Comparison of ENCODE assay signal across 17 cellular contexts in the genomic region with DNA sequence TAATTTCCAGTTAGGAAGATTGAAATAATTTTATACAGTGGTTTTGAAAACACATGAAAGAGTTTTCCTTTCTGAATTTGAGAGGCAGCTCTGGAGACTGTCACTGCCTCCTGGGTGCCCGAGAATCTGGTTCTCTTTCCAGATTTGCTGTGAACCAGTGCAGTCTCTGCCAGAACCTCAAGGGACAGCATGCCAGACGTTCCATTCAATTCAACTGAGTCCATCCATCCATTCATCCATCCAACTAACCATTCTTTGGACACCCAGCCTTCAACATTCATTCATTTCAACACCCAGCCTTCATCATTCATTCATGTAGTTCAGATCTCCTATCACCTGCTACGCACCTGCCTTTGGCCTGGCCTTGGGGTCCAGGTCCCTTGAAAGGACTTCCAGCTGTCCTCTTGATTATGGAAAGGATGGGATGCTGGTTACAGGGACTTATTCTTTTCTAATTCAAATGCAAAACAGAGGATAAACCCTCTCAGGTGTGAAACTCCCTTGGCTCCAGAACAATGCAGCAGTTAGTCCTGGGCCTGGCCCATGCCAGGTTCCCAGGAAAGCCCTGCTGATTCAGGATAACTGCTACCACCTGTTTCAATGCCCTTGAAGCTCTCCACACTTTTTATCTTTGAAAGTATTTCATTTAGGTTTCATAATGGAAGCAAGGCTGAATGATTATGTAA.
A peak's percentile ranks its signal among the peaks of the same experiment; 100 is the strongest.
DNase-seq lines count a peak whose midpoint lies in the region; TF ChIP-seq lines count a peak whose summit lies in the region.
"Had no signal": no experiment of that assay in that cellular context is flagged by ENCODE, and none has a peak within 500 bp of the region (broad histone marks: within the 10 kb centered on the region; RNA-seq: fewer than 3 reads in every experiment).

No MANE protein-coding gene starts in this region.

- no peak overlapping the region for H2BK120ac ChIP-seq in H9 (ENCODE audit: low read depth, low read length, poor library complexity, severe bottlenecking)

- peaks cover 2 to 3% of the 10 kb centered on the region in 2 experiments; a peak in 2 of 5 replicates for H3K9me3 Mint-ChIP-seq in H9

- no peak overlapping the region for H3K56ac ChIP-seq in H9 (ENCODE audit: insufficient read length, low read depth, low read length)

- no peak overlapping the region for H2BK20ac ChIP-seq in H9 (ENCODE audit: low read depth, low read length, poor library complexity, severe bottlenecking)

- no peak overlapping the region for H4K91ac ChIP-seq in H9 (ENCODE audit: insufficient read length, low read depth, low read length)

- DNase-seq in H9 (peak; percentile 81), NCI-H146 treated with DMSO at 0.1 percent for 48 hours (lab: John Stamatoyannopoulos, UW; ENCODE audit: unreplicated experiment) (peak; percentile 28), cerebellar cortex (ENCODE audit: low spot score) (peak; percentile 80), NCI-H2196 (lab: John Stamatoyannopoulos, UW; ENCODE audit: unreplicated experiment) (no peak), NCI-H2107 (lab: John Stamatoyannopoulos, UW) (no peak), GM20000 (ENCODE audit: low spot score) (no peak)
- DNase-seq: ACHN; AML-193; EL; NCI-H1092; NCI-H1694; NCI-H524 treated with DMSO at 0.1 percent for 48 hours; NK-92 treated with Interleukin-12 subunit alpha and Interleukin-12 subunit beta, amount 100 ng/mL, for 24 hours; OCI-M1; SHP77 treated with DMSO at 0.1 percent for 48 hours had no signal

- no peak overlapping the region for H2BK12ac ChIP-seq in H9 (ENCODE audit: insufficient read length, low read depth, low read length)

- H3K27me3 ChIP-seq in H9 (ENCODE audit: insufficient read depth, low read length) (no peaks in the 10 kb centered on the region), iPS-18a (ENCODE audit: control insufficient read depth, insufficient read depth, low read length) (no peaks in the 10 kb centered on the region)

- H3K27ac ChIP-seq in H9 (ENCODE audit: insufficient read length, low read depth, low read length): no peak overlapping the region
- H3K27ac ChIP-seq in iPS-18a (ENCODE audit: low read length): no peak overlapping the region

- H3K4me3 Mint-ChIP-seq in H9: peak overlapping the region in 1 of 2 experiments; percentile 0; a peak in 1 of 5 replicates
- H3K4me3 Mint-ChIP-seq: CD14-positive monocyte had no signal

- H3K4me3 ChIP-seq in iPS-18a (ENCODE audit: low read length): peak overlapping the region; percentile 14

- H3T11ph ChIP-seq in H9 (ENCODE audit: low read length): no peak overlapping the region

- H3K4me2 ChIP-seq in H9 (ENCODE audit: insufficient read depth, insufficient read length, low read length): no peak overlapping the region

- H3K9ac ChIP-seq in H9 (ENCODE audit: extremely low read depth, insufficient read length, low read length) (no peak overlapping the region), iPS-18a (ENCODE audit: low read length) (no peak overlapping the region)

- no peak overlapping the region for H3K4ac ChIP-seq in H9 (ENCODE audit: low read depth, low read length)

- H3K9me3 ChIP-seq in H9 (ENCODE audit: control insufficient read depth, low read depth, low read length) (no peaks in the 10 kb centered on the region), iPS-18a (ENCODE audit: control insufficient read depth, low read depth, low read length) (no peaks in the 10 kb centered on the region)

- no peaks in the 10 kb centered on the region for H3K79me1 ChIP-seq in H9 (ENCODE audit: insufficient read depth, low read depth, low read length, poor library complexity, severe bottlenecking)

- H4K20me1 ChIP-seq in H9 (ENCODE audit: control insufficient read depth, insufficient read depth, insufficient read length): no peaks in the 10 kb centered on the region

- no peak overlapping the region for H3K23ac ChIP-seq in H9 (ENCODE audit: insufficient read length, low read depth, low read length)

- no peaks in the 10 kb centered on the region for H3K79me2 ChIP-seq in H9 (ENCODE audit: insufficient read depth, low read length)

- H2BK5ac ChIP-seq in H9 (ENCODE audit: insufficient read length, low read length): no peak overlapping the region

- peaks cover 2% of the 10 kb centered on the region; the same call in 1 of the 2 replicates for H3K27me3 Mint-ChIP-seq in H9 (ENCODE audit: low read depth)

- H2BK15ac ChIP-seq in H9 (ENCODE audit: low read depth, low read length): no peak overlapping the region

- no peak overlapping the region for H4K5ac ChIP-seq in H9 (ENCODE audit: insufficient read length, low read depth, low read length)

- H2AFZ ChIP-seq in H9 (ENCODE audit: low read length): no peak overlapping the region

- no peak for TF ChIP-seq CTCF in H9 (conservative IDR thresholded peaks at IDR 0.05)
- TF ChIP-seq CTCF in GM20000 (IDR thresholded peaks at IDR 0.05; ENCODE audit: extremely low read depth, missing control alignments): no peak

- H3K14ac ChIP-seq in H9 (ENCODE audit: insufficient read depth, low read length): no peak overlapping the region

- no peak overlapping the region for H3K18ac ChIP-seq in H9 (ENCODE audit: insufficient read length, low read depth, low read length)

- H3K36me3 Mint-ChIP-seq in H9 (ENCODE audit: insufficient read depth in 1 of 3, low read depth in 3 of 3): no peaks in the 10 kb centered on the region
- H3K36me3 Mint-ChIP-seq: CD14-positive monocyte had no signal

- no CpG with 5 or more reads among the region's 3 CpGs for WGBS in H9 (ENCODE audit: extremely low coverage, insufficient read length, low lambda C conversion rate)

- no peak overlapping the region for H2AK5ac ChIP-seq in H9 (ENCODE audit: insufficient read length, low read length)

- H3K4me1 ChIP-seq in H9 (ENCODE audit: insufficient read depth, low read length) (peaks cover 16% of the 10 kb centered on the region; the same call in 1 of the 2 replicates), iPS-18a (ENCODE audit: control insufficient read depth, low read depth, low read length) (peaks cover 20% of the 10 kb centered on the region)

- H3K4me1 Mint-ChIP-seq in H9: peaks cover 34 to 38% of the 10 kb centered on the region in 2 experiments
- H3K4me1 Mint-ChIP-seq: CD14-positive monocyte had no signal

- no peak overlapping the region for H4K8ac ChIP-seq in H9 (replicated peaks; ENCODE audit: insufficient read length, low read depth, low read length)

- no peaks in the 10 kb centered on the region for H3K23me2 ChIP-seq in H9 (ENCODE audit: insufficient read length, low read depth, low read length, poor library complexity, severe bottlenecking)

- peak overlapping the region in 2 of 3 experiments; percentile 80 to 88; a peak in 5 of 7 replicates for H3K27ac Mint-ChIP-seq in H9

- no peaks in the 10 kb centered on the region for H3K36me3 ChIP-seq in iPS-18a (ENCODE audit: control insufficient read depth, low read depth, low read length)

Comparison
In these comparisons a context has a peak if more than half of its experiments do, and no peak if none do; other contexts are left out.
1. DNase-seq: peak in H9 (single experiment), NCI-H146 treated with DMSO at 0.1 percent for 48 hours (single experiment) and cerebellar cortex (single experiment); none in NCI-H2196 (single experiment), NCI-H2107 (single experiment) and GM20000 (single experiment).